Comparison of ENCODE assay signal across 8 cellular contexts in genomic region chr19:443005-443404, GRCh38. TPM values are rescaled to one million over a fixed set of nuclear protein-coding genes. Genes with fewer than 3 reads are reported as not detected.
"Had no signal": no experiment of that assay in that cellular context is flagged by ENCODE, and none has a peak within 500 bp of the region (broad histone marks: within the 10 kb centered on the region; RNA-seq: fewer than 3 reads in every experiment).

No MANE protein-coding gene starts in this region.

- FAIRE-seq: G401.6, GM12878, GM12891, GM12892, GM18507, GM19239 had no signal

- H3K4me3 ChIP-seq: GM12878 had no signal

- ATAC-seq: GM12878 had no signal

- DNase-seq: GDM1, GF-D8 had no signal

RNA-seq across cellular contexts. Expression of gene SHC2, which starts 17.8 kb away (rescaled TPM):
- polyA plus RNA-seq: GM12878 had no signal

RNA-seq across cellular contexts. Expression of gene C2CD4C, which starts 34.1 kb away (rescaled TPM):
- total RNA-seq: GM12878 had no signal
- polyA plus RNA-seq: GM12878 had no signal
